Comparison of ENCODE assay signal across 8 cellular contexts in the genomic region with DNA sequence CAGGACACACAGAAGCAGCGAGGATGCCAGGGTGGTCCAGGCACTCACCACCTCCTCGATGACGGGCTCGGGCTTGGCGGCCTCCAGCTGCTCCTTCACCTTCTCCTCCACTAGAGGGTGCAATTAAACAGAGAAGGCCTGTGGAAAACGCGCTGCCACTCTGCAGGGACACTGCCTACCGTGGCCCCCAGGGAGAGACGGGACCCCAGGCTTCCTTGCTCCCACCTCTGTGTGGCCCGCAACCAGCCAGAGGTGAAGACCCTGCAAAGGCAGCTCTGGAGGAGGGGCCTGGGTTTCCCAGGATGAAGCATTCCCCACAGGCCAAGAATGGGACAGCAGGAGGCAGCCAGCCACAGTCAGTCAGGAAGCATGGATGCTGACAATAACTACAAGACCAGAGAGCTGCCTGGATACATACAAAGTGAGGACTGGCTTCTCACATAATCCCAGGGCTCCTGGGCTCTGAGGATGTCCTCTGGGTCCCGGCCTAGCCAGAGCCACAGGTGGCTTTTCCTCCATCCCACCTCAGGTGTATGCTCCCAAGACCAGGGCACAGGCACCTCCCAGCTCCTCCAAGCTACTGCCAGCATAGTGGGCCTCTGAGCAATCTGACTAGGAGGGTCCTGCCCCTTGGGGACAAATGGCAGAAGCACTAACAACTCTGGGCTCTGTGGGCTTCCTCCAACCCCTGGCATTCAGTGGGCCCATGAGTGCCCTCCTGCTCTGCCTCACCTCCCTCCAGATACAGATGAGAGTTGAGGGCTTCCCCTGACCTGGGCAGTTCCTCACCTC. TPM values are rescaled to one million over a fixed set of nuclear protein-coding genes. Genes with fewer than 3 reads are reported as not detected.
A peak's percentile ranks its signal among the peaks of the same experiment; 100 is the strongest.
DNase-seq lines count a peak whose midpoint lies in the region; TF ChIP-seq lines count a peak whose summit lies in the region.

No MANE protein-coding gene starts in this region.

- peaks cover 8% of the 10 kb centered on the region for H3K4me1 ChIP-seq in osteoblast (ENCODE audit: insufficient read depth, low read length)

- H3K9me3 ChIP-seq in osteoblast (ENCODE audit: low read depth, low read length): no peaks in the 10 kb centered on the region

- no peak overlapping the region for H2AFZ ChIP-seq in osteoblast (ENCODE audit: low read length)

- peaks cover 49% of the 10 kb centered on the region for H3K79me2 ChIP-seq in osteoblast (ENCODE audit: insufficient read depth, low read length)

- peak; percentile 58 for DNase-seq in CD1c-positive myeloid dendritic cell (ENCODE audit: extremely low spot score)
- DNase-seq in HuH-7.5 (ENCODE audit: low spot score): peak; percentile 67
- DNase-seq in activated T-cell treated with anti-CD3 and anti-CD28 coated beads, Interleukin-2, amount 50 U/mL, for 1 hour: peak; percentile 54
- DNase-seq in fibroblast of the aortic adventitia (ENCODE audit: low read depth): peak; percentile 34
- peak; percentile 94 for DNase-seq in osteoblast (ENCODE audit: insufficient read length, low spot score, missing footprints)
- no peak for DNase-seq in NK-92 treated with Interleukin-12 subunit alpha and Interleukin-12 subunit beta, amount 100 ng/mL, for 24 hours (lab: John Stamatoyannopoulos, UW)
- DNase-seq in NCI-H2171 treated with DMSO at 0.1 percent for 48 hours (lab: John Stamatoyannopoulos, UW): no peak
- DNase-seq in NCI-H345 treated with DMSO at 0.1 percent for 48 hours (lab: John Stamatoyannopoulos, UW; ENCODE audit: unreplicated experiment): no peak

- TF ChIP-seq CTCF in fibroblast of the aortic adventitia (IDR thresholded peaks at IDR 0.05; ENCODE audit: insufficient read depth, low read length) (peak; percentile 67), osteoblast (IDR thresholded peaks at IDR 0.05; ENCODE audit: extremely low read depth, low read depth, low read length) (peak; percentile 73)

- no peak overlapping the region for H3K4me2 ChIP-seq in osteoblast (ENCODE audit: insufficient read depth, low read length)

- H3K36me3 ChIP-seq in osteoblast (ENCODE audit: insufficient read depth, low read length): peaks cover 80% of the 10 kb centered on the region

- no peak overlapping the region for H3K27ac ChIP-seq in osteoblast (ENCODE audit: low read depth, low read length)

- H4K20me1 ChIP-seq in osteoblast (ENCODE audit: insufficient read depth, low read length): peaks cover 44% of the 10 kb centered on the region

- no peaks in the 10 kb centered on the region for H3K27me3 ChIP-seq in osteoblast (ENCODE audit: insufficient read depth, low read length)

- H3K4me3 ChIP-seq in fibroblast of the aortic adventitia (ENCODE audit: low read depth, low read length) (no peak overlapping the region), osteoblast (ENCODE audit: insufficient read depth, low read length) (no peak overlapping the region)

RNA-seq across cellular contexts. Expression of a gene that starts 46.2 kb away (rescaled TPM):
- total RNA-seq in fibroblast of the aortic adventitia (ENCODE audit: low replicate concordance) (0.16 TPM in 1 of 2 replicates, not detected in the other), osteoblast (0.29 and 0.36 TPM in 2 replicates)

RNA-seq across cellular contexts. Expression of a gene that starts 52.8 kb away (rescaled TPM):
- total RNA-seq in fibroblast of the aortic adventitia (ENCODE audit: low replicate concordance): 21.6 and 29.4 TPM in 2 replicates
- 17.4 and 20.6 TPM in 2 replicates for total RNA-seq in osteoblast

RNA-seq across cellular contexts. Expression of a gene that starts 55.7 kb away (rescaled TPM):
- total RNA-seq in fibroblast of the aortic adventitia (ENCODE audit: low replicate concordance): 4.4 and 6.4 TPM in 2 replicates
- 2.1 and 4.3 TPM in 2 replicates for total RNA-seq in osteoblast

Comparison
In these comparisons a context has a peak if more than half of its experiments do, and no peak if none do; other contexts are left out.
1. DNase-seq: peak in CD1c-positive myeloid dendritic cell (single experiment), HuH-7.5 (single experiment), activated T-cell treated with anti-CD3 and anti-CD28 coated beads, Interleukin-2, amount 50 U/mL, for 1 hour (single experiment), fibroblast of the aortic adventitia (single experiment) and osteoblast (single experiment); none in NK-92 treated with Interleukin-12 subunit alpha and Interleukin-12 subunit beta, amount 100 ng/mL, for 24 hours (single experiment), NCI-H2171 treated with DMSO at 0.1 percent for 48 hours (single experiment) and NCI-H345 treated with DMSO at 0.1 percent for 48 hours (single experiment).